In the genomic region with DNA sequence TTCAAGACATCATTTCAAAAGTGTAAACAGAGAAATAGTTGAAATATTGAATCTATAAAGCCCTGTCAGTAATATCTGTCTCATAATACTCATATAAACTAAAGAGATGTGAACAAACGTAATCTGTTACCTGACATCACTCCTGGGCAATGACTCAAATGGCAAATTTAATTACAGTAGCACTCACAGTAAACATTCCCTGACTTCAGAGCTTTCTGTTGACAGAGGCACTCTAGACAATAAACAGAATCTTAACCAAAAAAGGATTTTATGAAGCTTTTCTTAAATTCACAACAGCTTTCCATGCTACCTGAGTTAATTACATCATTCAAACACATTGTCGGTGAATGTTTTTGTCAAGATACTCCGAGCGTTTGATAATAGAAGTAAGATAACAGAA, we compare ENCODE assay signal across 16 cellular contexts.
DNase-seq lines count a peak whose midpoint lies in the region; ATAC-seq and TF ChIP-seq lines count a peak whose summit lies in the region.
"Had no signal": no experiment of that assay in that cellular context is flagged by ENCODE, and none has a peak within 500 bp of the region (broad histone marks: within the 10 kb centered on the region; RNA-seq: fewer than 3 reads in every experiment).

No MANE protein-coding gene starts in this region.

- ATAC-seq in SK-N-SH treated with all-trans-retinoic acid at 6 μM for 48 hours, result no peak
- no peak for ATAC-seq in HG03139 (IDR thresholded peaks at IDR 0.05; ENCODE audit: unreplicated experiment)
- ATAC-seq in GM21723 (IDR thresholded peaks at IDR 0.05; ENCODE audit: unreplicated experiment), result no peak
- ATAC-seq in HG02642 (IDR thresholded peaks at IDR 0.05; ENCODE audit: poor library complexity, unreplicated experiment), result no peak
- ATAC-seq: HCT116, HepG2 had no signal

- H3K4me3 ChIP-seq in LNCaP clone FGC (ENCODE audit: low read depth, low read length), result no peak overlapping the region
- H3K4me3 ChIP-seq: BLaER1 had no signal

- no peak for TF ChIP-seq CTCF in LNCaP clone FGC (IDR thresholded peaks at IDR 0.05; ENCODE audit: control insufficient read depth, extremely low read depth, insufficient read depth)

- DNase-seq in NCI-H1092 treated with DMSO at 0.1 percent for 48 hours (lab: John Stamatoyannopoulos, UW) (peak; percentile 2), NCI-H1092 (lab: John Stamatoyannopoulos, UW) (no peak), LNCaP clone FGC (ENCODE audit: low read depth) (peak; percentile 61), NCI-H2196 treated with DMSO at 0.1 percent for 48 hours (lab: John Stamatoyannopoulos, UW; ENCODE audit: unreplicated experiment) (peak; percentile 13)
- DNase-seq: CD8-positive, alpha-beta memory T cell; DMS 273 treated with DMSO at 0.1 percent for 48 hours; NCI-H1436; NCI-H526; T-helper 2 cell had no signal

TF ChIP-seq in SK-N-SH treated with all-trans-retinoic acid at 6 μM for 48 hours, 23 proteins besides CTCF, POLR2A, EP300 and RAD21:
- TF ChIP-seq ISL1 (CRISPR knock-in tag; IDR thresholded peaks at IDR 0.05), result peak; percentile 64
- no peak for TF ChIP-seq PATZ1 (CRISPR knock-in tag; IDR thresholded peaks at IDR 0.05; ENCODE audit: borderline replicate concordance)
